In genomic region chr2:219029829-219030165, GRCh38 we compare ENCODE assay signal across 8 cellular contexts. TPM values are rescaled to one million over a fixed set of nuclear protein-coding genes. Genes with fewer than 3 reads are reported as not detected.
DNase-seq lines count a peak whose midpoint lies in the region; ATAC-seq, FAIRE-seq and TF ChIP-seq lines count a peak whose summit lies in the region.
"Had no signal": no experiment of that assay in that cellular context is flagged by ENCODE, and none has a peak within 500 bp of the region (broad histone marks: within the 10 kb centered on the region; RNA-seq: fewer than 3 reads in every experiment).

No MANE protein-coding gene starts in this region.

- peak; percentile 63 for ATAC-seq in HG03045 (IDR thresholded peaks at IDR 0.05; ENCODE audit: unreplicated experiment)
- peak; percentile 98 for ATAC-seq in activated CD4-positive, alpha-beta T cell treated with anti-CD3 and anti-CD28 coated beads for 36 hours
- ATAC-seq in right lobe of liver = peak; percentile 93 to 99 (median 98)

- no peaks in the 10 kb centered on the region for H3K36me3 Mint-ChIP-seq in activated CD4-positive, alpha-beta T cell treated with anti-CD3 and anti-CD28 coated beads for 36 hours (ENCODE audit: low read depth)

- FAIRE-seq in GM12892 (lab: Jason Lieb, UNC) = peak; percentile 91

- H3K9me3 ChIP-seq in right lobe of liver = no peaks in the 10 kb centered on the region
- H3K9me3 ChIP-seq: neutrophil had no signal

- H3K27me3 ChIP-seq in right lobe of liver = no peaks in the 10 kb centered on the region

- no peak overlapping the region for H3K27ac ChIP-seq in right lobe of liver
- H3K27ac ChIP-seq: neutrophil had no signal

- H3K4me3 ChIP-seq in choroid plexus epithelial cell (ENCODE audit: low read depth, low read length) (no peak overlapping the region), right lobe of liver (no peak overlapping the region)

- H3K4me3 Mint-ChIP-seq in activated CD4-positive, alpha-beta T cell treated with anti-CD3 and anti-CD28 coated beads for 36 hours = no peak overlapping the region

- TF ChIP-seq CTCF in choroid plexus epithelial cell (conservative IDR thresholded peaks at IDR 0.05; ENCODE audit: low read depth, low read length) (peak; percentile 89), right lobe of liver (IDR thresholded peaks at IDR 0.05) (peak; percentile 90 to 99 (median 98))

- H3K27ac Mint-ChIP-seq in activated CD4-positive, alpha-beta T cell treated with anti-CD3 and anti-CD28 coated beads for 36 hours = no peak overlapping the region

- 70% methylated on average over 2 of the region's 9 CpGs for WGBS in right lobe of liver (ENCODE audit: insufficient coverage, low coverage, low lambda C conversion rate, missing lambda C conversion rate)

- peaks cover 11% of the 10 kb centered on the region for H3K27me3 Mint-ChIP-seq in activated CD4-positive, alpha-beta T cell treated with anti-CD3 and anti-CD28 coated beads for 36 hours

- H3K36me3 ChIP-seq in right lobe of liver = no peaks in the 10 kb centered on the region
- H3K36me3 ChIP-seq: neutrophil had no signal

- intact Hi-C loops in activated CD4-positive, alpha-beta T cell treated with anti-CD3 and anti-CD28 coated beads for 36 hours (cut with DNase I, micrococcal nuclease) = loop anchor here (1.0 kb wide), 6 partner anchors 29 to 126 kb away; no protein-coding TSS in a partner anchor
- intact Hi-C loops in right lobe of liver (cut with DNase I) = loop anchor here in 1 of 2 donors (10.0 kb wide), 1 partner anchor 265 kb away; no protein-coding TSS in a partner anchor

- DNase-seq in GM12892 (ENCODE audit: insufficient read length) = peak; percentile 75
- DNase-seq in NCI-H345 (lab: John Stamatoyannopoulos, UW) = peak; percentile 78
- DNase-seq in activated CD4-positive, alpha-beta T cell treated with anti-CD3 and anti-CD28 coated beads for 36 hours = peak; percentile 88
- peak; percentile 84 for DNase-seq in choroid plexus epithelial cell (ENCODE audit: low read depth)
- DNase-seq in right lobe of liver = peak; percentile 81 to 88 (median 86)
- DNase-seq in stimulated activated CD4-positive, alpha-beta T cell treated with anti-CD3 and anti-CD28 coated beads, TNF-alpha, amount 100 ng/mL, for 24 hours (ENCODE audit: low read depth in 3 of 3) = peak; percentile 55 to 75 (median 59)

- TF ChIP-seq POLR2A in GM12892 (IDR thresholded peaks at IDR 0.05; ENCODE audit: low read depth, low read length) (no peak), right lobe of liver (IDR thresholded peaks at IDR 0.05) (no peak)

- no peaks in the 10 kb centered on the region for H3K4me1 ChIP-seq in right lobe of liver

- POLR2A ChIA-PET in activated CD4-positive, alpha-beta T cell treated with anti-CD3 and anti-CD28 coated beads for 36 hours (lab: Charles Lee) = no interaction called here

- H3K9me3 Mint-ChIP-seq in activated CD4-positive, alpha-beta T cell treated with anti-CD3 and anti-CD28 coated beads for 36 hours (ENCODE audit: low read depth) = no peaks in the 10 kb centered on the region

- H3K4me1 Mint-ChIP-seq in activated CD4-positive, alpha-beta T cell treated with anti-CD3 and anti-CD28 coated beads for 36 hours = no peaks in the 10 kb centered on the region

- CTCF ChIA-PET in activated CD4-positive, alpha-beta T cell treated with anti-CD3 and anti-CD28 coated beads for 36 hours (lab: Charles Lee) = interaction anchor here (0.5 to 4.9 kb wide), 49 partner anchors 10 to 1666 kb away, joined by 3 to 44 read pairs (median 4); partner anchors contain the start of genes CFAP65, GLB1L and STK16

RNA-seq across cellular contexts. Expression of gene CFAP65, which starts 11.5 kb away (rescaled TPM):
- polyA plus RNA-seq in GM12892 (2012; ENCODE audit: missing spikeins) = not detected
- total RNA-seq in activated CD4-positive, alpha-beta T cell treated with anti-CD3 and anti-CD28 coated beads for 36 hours = not detected
- not detected for total RNA-seq in right lobe of liver

RNA-seq across cellular contexts. Expression of gene IHH, which starts 30.9 kb away (rescaled TPM):
- polyA plus RNA-seq in GM12892 (2012; ENCODE audit: missing spikeins) = not detected
- under 1 TPM in 1 of 2 experiments, not detected in 1; 0.12 TPM for total RNA-seq in activated CD4-positive, alpha-beta T cell treated with anti-CD3 and anti-CD28 coated beads for 36 hours
- total RNA-seq in right lobe of liver = 1 to 10 TPM in 3 of 6 experiments, under 1 TPM in 3; 0.42 to 3.9 (median 1.1) TPM

RNA-seq across cellular contexts. Expression of gene CRYBA2, which starts 36.6 kb away (rescaled TPM):
- not detected for polyA plus RNA-seq in GM12892 (2012; ENCODE audit: missing spikeins)
- not detected for total RNA-seq in activated CD4-positive, alpha-beta T cell treated with anti-CD3 and anti-CD28 coated beads for 36 hours
- total RNA-seq in right lobe of liver = not detected

RNA-seq across cellular contexts. Expression of gene FEV, which starts 44.8 kb away (rescaled TPM):
- not detected for polyA plus RNA-seq in GM12892 (2012; ENCODE audit: missing spikeins)
- total RNA-seq in activated CD4-positive, alpha-beta T cell treated with anti-CD3 and anti-CD28 coated beads for 36 hours = not detected
- not detected for total RNA-seq in right lobe of liver
